In the genomic region with DNA sequence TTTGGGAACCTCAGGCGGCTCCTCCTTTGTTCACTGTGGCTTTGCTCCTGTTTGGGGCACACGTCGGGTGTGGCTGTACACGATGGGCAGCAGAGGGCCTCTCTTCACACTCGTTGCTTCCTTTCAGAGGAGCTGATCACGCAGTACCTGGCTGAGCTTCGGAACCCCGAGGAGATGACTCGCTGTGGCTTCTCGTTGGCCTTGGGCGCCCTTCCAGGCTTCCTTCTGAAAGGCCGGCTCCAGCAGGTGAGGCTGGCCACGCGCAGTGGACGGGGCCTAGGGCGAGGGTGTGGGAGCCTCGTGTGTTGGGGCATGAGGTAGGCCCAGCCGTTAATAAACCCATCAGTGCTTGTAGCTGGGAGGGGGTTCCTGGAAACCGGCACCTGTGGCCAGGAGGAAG, we compare ENCODE assay signal across 24 cellular contexts.
A peak's percentile ranks its signal among the peaks of the same experiment; 100 is the strongest.
DNase-seq lines count a peak whose midpoint lies in the region; ATAC-seq, FAIRE-seq and TF ChIP-seq lines count a peak whose summit lies in the region.
"Had no signal": no experiment of that assay in that cellular context is flagged by ENCODE, and none has a peak within 500 bp of the region (broad histone marks: within the 10 kb centered on the region; RNA-seq: fewer than 3 reads in every experiment).

No MANE protein-coding gene starts in this region.

- peaks cover 0 to 27% (median 4%) of the 10 kb centered on the region in 4 donors for H3K36me3 ChIP-seq in right lobe of liver
- H3K36me3 ChIP-seq: uterus had no signal

- peaks cover 21% of the 10 kb centered on the region; the same call in 1 of the 2 replicates for H3K36me3 Mint-ChIP-seq in HFFc6 (ENCODE audit: low read depth)

- no peaks in the 10 kb centered on the region for H3K27me3 Mint-ChIP-seq in HFFc6 (ENCODE audit: insufficient read depth)
- H3K27me3 Mint-ChIP-seq: central memory CD8-positive, alpha-beta T cell; stimulated activated memory B cell treated with anti-CD40 and anti-IgM and Interleukin-4, amounts not matched to agents 10 μg/mL and 1 μg/mL and 100 μg/mL, for 72 hours had no signal

- no peaks in the 10 kb centered on the region for H3K27me3 ChIP-seq in right lobe of liver
- H3K27me3 ChIP-seq: foreskin keratinocyte, hepatocyte, suprapubic skin, uterus had no signal

- TF ChIP-seq POLR2A in right lobe of liver (IDR thresholded peaks at IDR 0.05) = no peak

- TF ChIP-seq CTCF in D721Med (IDR thresholded peaks at IDR 0.05; ENCODE audit: insufficient read depth, missing control alignments) (peak; percentile 1), right lobe of liver (IDR thresholded peaks at IDR 0.05) (no peak), HFFc6 (IDR thresholded peaks at IDR 0.05) (no peak), foreskin fibroblast (IDR thresholded peaks at IDR 0.05; ENCODE audit: low read depth, low read length) (no peak)

- no peaks in the 10 kb centered on the region for H3K4me1 Mint-ChIP-seq in HFFc6 (ENCODE audit: low read depth)
- H3K4me1 Mint-ChIP-seq: stimulated activated memory B cell treated with anti-CD40 and anti-IgM and Interleukin-4, amounts not matched to agents 10 μg/mL and 1 μg/mL and 100 μg/mL, for 72 hours had no signal

- no peaks in the 10 kb centered on the region for H3K9me3 ChIP-seq in right lobe of liver
- H3K9me3 ChIP-seq: suprapubic skin, uterus had no signal

- H3K4me3 ChIP-seq in right lobe of liver = no peak overlapping the region
- no peak overlapping the region for H3K4me3 ChIP-seq in foreskin fibroblast (ENCODE audit: low read depth in 1 of 2, low read length in 2 of 2)
- H3K4me3 ChIP-seq: hepatocyte, skin epidermis, suprapubic skin, uterus had no signal

- intact Hi-C loops in right lobe of liver (cut with DNase I) = no loop called here

- no peaks in the 10 kb centered on the region for H3K4me1 ChIP-seq in right lobe of liver
- H3K4me1 ChIP-seq: foreskin keratinocyte, suprapubic skin, uterus had no signal

- ATAC-seq in right lobe of liver = no peak
- ATAC-seq: activated T-cell treated with anti-CD3 and anti-CD28 coated beads, Interleukin-2, amount 50 U/mL, for 4 hours; foreskin keratinocyte; stimulated activated memory B cell treated with anti-CD40 and anti-IgM and Interleukin-4, amounts not matched to agents 10 μg/mL and 1 μg/mL and 100 μg/mL, for 72 hours had no signal

- H3K27ac ChIP-seq in right lobe of liver = no peak overlapping the region
- H3K27ac ChIP-seq: foreskin keratinocyte, hepatocyte, skin epidermis, suprapubic skin, uterus had no signal

- H3K4me3 Mint-ChIP-seq in HFFc6 = no peak overlapping the region
- H3K4me3 Mint-ChIP-seq: activated naive CD4-positive, alpha-beta T cell treated with anti-CD3 and anti-CD28 coated beads for 36 hours; activated T-cell treated with anti-CD3 and anti-CD28 coated beads, Interleukin-2, amount 50 U/mL, for 4 hours; central memory CD8-positive, alpha-beta T cell; immature natural killer cell; stimulated activated memory B cell treated with anti-CD40 and anti-IgM and Interleukin-4, amounts not matched to agents 10 μg/mL and 1 μg/mL and 100 μg/mL, for 72 hours had no signal

- no peak for DNase-seq in D721Med (ENCODE audit: insufficient read length, low spot score)
- DNase-seq in HT1080 (ENCODE audit: low read depth) = peak; percentile 8
- DNase-seq in astrocyte of the hippocampus (ENCODE audit: low read depth, low spot score) = peak; percentile 43
- peak in 2 of 3 donors; percentile 13 to 46 for DNase-seq in right lobe of liver
- no peak for DNase-seq in GM19238 (ENCODE audit: insufficient read length, low spot score)
- no peak for DNase-seq in HFFc6
- no peak for DNase-seq in foreskin fibroblast
- DNase-seq: activated CD8-positive, alpha-beta memory T cell treated with anti-CD3 and anti-CD28 coated beads for 24 hours; activated naive CD4-positive, alpha-beta T cell treated with anti-CD3 and anti-CD28 coated beads for 36 hours; activated T-cell treated with anti-CD3 and anti-CD28 coated beads, Interleukin-2, amount 50 U/mL, for 4 hours; amygdala; DMS79 treated with DMSO at 0.1 percent for 48 hours; foreskin keratinocyte; immature natural killer cell; NCI-H524; SIG-M5; T-helper 1 cell; uterus had no signal

- H3K9me3 Mint-ChIP-seq in HFFc6 = no peaks in the 10 kb centered on the region
- H3K9me3 Mint-ChIP-seq: activated naive CD4-positive, alpha-beta T cell treated with anti-CD3 and anti-CD28 coated beads for 36 hours; activated T-cell treated with anti-CD3 and anti-CD28 coated beads, Interleukin-2, amount 50 U/mL, for 4 hours; central memory CD8-positive, alpha-beta T cell; immature natural killer cell; stimulated activated memory B cell treated with anti-CD40 and anti-IgM and Interleukin-4, amounts not matched to agents 10 μg/mL and 1 μg/mL and 100 μg/mL, for 72 hours had no signal

- no CpG with 5 or more reads among the region's 19 CpGs for WGBS in right lobe of liver (ENCODE audit: insufficient coverage, low coverage, low lambda C conversion rate, missing lambda C conversion rate)

- H3K27ac Mint-ChIP-seq in HFFc6 = no peak overlapping the region
- H3K27ac Mint-ChIP-seq: activated naive CD4-positive, alpha-beta T cell treated with anti-CD3 and anti-CD28 coated beads for 36 hours; stimulated activated memory B cell treated with anti-CD40 and anti-IgM and Interleukin-4, amounts not matched to agents 10 μg/mL and 1 μg/mL and 100 μg/mL, for 72 hours had no signal

- FAIRE-seq in D721Med (lab: Jason Lieb, UNC) = no peak
- FAIRE-seq: GM12892 had no signal

Comparison
In these comparisons a context has a peak if more than half of its experiments do, and no peak if none do; other contexts are left out.
1. DNase-seq: peak in HT1080 (single experiment), astrocyte of the hippocampus (single experiment) and right lobe of liver (2 of 3); none in D721Med (single experiment), GM19238 (single experiment), HFFc6 (single experiment) and foreskin fibroblast (0 of 2).